ENCODE assay signal across 10 cellular contexts in genomic region chr1:35190784-35191183, GRCh38. TPM values are rescaled to one million over a fixed set of nuclear protein-coding genes. Genes with fewer than 3 reads are reported as not detected.
A peak's percentile ranks its signal among the peaks of the same experiment; 100 is the strongest.
DNase-seq lines count a peak whose midpoint lies in the region; ATAC-seq, FAIRE-seq and TF ChIP-seq lines count a peak whose summit lies in the region.
"Had no signal": no experiment of that assay in that cellular context is flagged by ENCODE, and none has a peak within 500 bp of the region (broad histone marks: within the 10 kb centered on the region; RNA-seq: fewer than 3 reads in every experiment).

No MANE protein-coding gene starts in this region.

- DNase-seq in A673 (ENCODE audit: low spot score) = no peak
- peak; percentile 17 for DNase-seq in HT-29 (ENCODE audit: low spot score)
- DNase-seq in breast epithelium (ENCODE audit: low spot score in 2 of 2) = no peak
- DNase-seq in C1 segment of cervical spinal cord (lab: John Stamatoyannopoulos, UW) = no peak
- no peak for DNase-seq in NK-92 (lab: John Stamatoyannopoulos, UW; ENCODE audit: unreplicated experiment)
- DNase-seq in urothelium cell line (ENCODE audit: low spot score) = no peak
- DNase-seq: stimulated activated CD4-positive, alpha-beta T cell treated with anti-CD3 and anti-CD28 coated beads, Interleukin-12 subunit alpha, Interleukin-12 subunit beta, amount 100 ng/mL, for 4 hours had no signal

- H3K4me3 ChIP-seq in A673 (ENCODE audit: low read depth, low read length, poor library complexity, severe bottlenecking) = peak overlapping the region; percentile 77
- H3K4me3 ChIP-seq in breast epithelium = peak overlapping the region; percentile 93 to 100 (median 93)
- H3K4me3 ChIP-seq in mononuclear cell (ENCODE audit: low read length) = peak overlapping the region; percentile 99

- H3K9me3 ChIP-seq in A673 (ENCODE audit: low read depth, low read length, poor library complexity, severe bottlenecking) (no peaks in the 10 kb centered on the region), breast epithelium (no peaks in the 10 kb centered on the region), mononuclear cell (ENCODE audit: low read depth, low read length) (no peaks in the 10 kb centered on the region)

- H3K27ac ChIP-seq in A673 (ENCODE audit: low read depth, low read length, poor library complexity, severe bottlenecking) = no peak overlapping the region
- peak overlapping the region; percentile 6 to 97 for H3K27ac ChIP-seq in breast epithelium

- BruUV-seq in A673 (replicated peaks; lab: Mats Ljungman, UMichigan) = TSS peak; percentile 51

- no peak for TF ChIP-seq POLR2A in breast epithelium (IDR thresholded peaks at IDR 0.05)

- FAIRE-seq in urothelium cell line (lab: Jason Lieb, UNC) = no peak
- FAIRE-seq: GM18507 had no signal

- H3K4me1 ChIP-seq in A673 (ENCODE audit: insufficient read depth, low read length, poor library complexity, severe bottlenecking) (peaks cover 47% of the 10 kb centered on the region), breast epithelium (peaks cover 0 to 18% of the 10 kb centered on the region in 2 donors), mononuclear cell (ENCODE audit: insufficient read depth, low read length) (peaks cover 63% of the 10 kb centered on the region)

- TF ChIP-seq CTCF in A673 (conservative IDR thresholded peaks at IDR 0.05; ENCODE audit: low read depth, low read length) = no peak
- no peak for TF ChIP-seq CTCF in breast epithelium (IDR thresholded peaks at IDR 0.05)

- H3K36me3 ChIP-seq in A673 (ENCODE audit: insufficient read depth, low read length, poor library complexity, severe bottlenecking) = peaks cover 61% of the 10 kb centered on the region
- peaks cover 4% of the 10 kb centered on the region for H3K36me3 ChIP-seq in breast epithelium

- intact Hi-C loops in A673 (cut with micrococcal nuclease; ENCODE audit: unreplicated experiment) (loop anchor here (5.0 kb wide), 1 partner anchor 367 kb away; the partner anchor contains the start of genes KIAA0319L and NCDN), breast epithelium (cut with DNase I; ENCODE audit: low total_unique reads) (no loop called here)

- CTCF ChIA-PET in A673 (lab: Charles Lee) = no interaction called here

- H3K27me3 ChIP-seq in A673 (replicated peaks; ENCODE audit: insufficient read depth, low read depth, low read length, poor library complexity) = no peaks in the 10 kb centered on the region
- no peaks in the 10 kb centered on the region for H3K27me3 ChIP-seq in breast epithelium
- no peaks in the 10 kb centered on the region for H3K27me3 ChIP-seq in mononuclear cell (ENCODE audit: insufficient read depth, low read length)

- no peak for ATAC-seq in GM21737 (IDR thresholded peaks at IDR 0.05; ENCODE audit: unreplicated experiment)

- POLR2A ChIA-PET in A673 (lab: Charles Lee; ENCODE audit: low non-redundant PET) = interaction anchor here (0.6 kb wide), 1 partner anchor 323 kb away, joined by 8 read pairs; no protein-coding TSS in a partner anchor

RNA-seq across cellular contexts. Expression of gene SFPQ, which starts 2.2 kb away (rescaled TPM):
- 649 and 691 TPM in 2 replicates for total RNA-seq in A673 (2021)
- 166 and 167 TPM in 2 replicates for total RNA-seq in HT-29 (2014; rRNA removed; shearing (Covaris generic))
- 100 to 1,000 TPM; 249 to 314 (median 269) TPM for total RNA-seq in breast epithelium
- 510 TPM for total RNA-seq in mononuclear cell
